Comparison of ENCODE assay signal across 13 cellular contexts in the genomic region with DNA sequence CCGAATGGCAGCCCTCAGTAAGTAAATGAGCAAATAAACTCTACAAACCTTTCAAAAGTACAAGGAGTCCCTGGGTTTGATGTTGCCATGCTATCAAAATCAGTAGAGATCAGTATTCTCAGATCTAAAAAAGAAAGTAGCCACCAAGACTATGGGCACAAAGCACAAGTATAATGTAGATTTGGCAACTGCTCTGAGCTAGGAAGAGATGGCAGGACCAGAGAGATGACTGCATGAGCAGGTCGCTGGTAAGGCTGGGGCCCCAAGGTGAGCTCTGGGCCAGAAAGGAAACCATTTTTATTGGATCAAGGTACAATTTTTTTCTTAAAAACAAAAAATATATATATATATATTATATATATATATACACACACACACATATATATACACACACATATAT. TPM values are rescaled to one million over a fixed set of nuclear protein-coding genes. Genes with fewer than 3 reads are reported as not detected.
DNase-seq lines count a peak whose midpoint lies in the region; ATAC-seq and TF ChIP-seq lines count a peak whose summit lies in the region.
"Had no signal": no experiment of that assay in that cellular context is flagged by ENCODE, and none has a peak within 500 bp of the region (broad histone marks: within the 10 kb centered on the region; RNA-seq: fewer than 3 reads in every experiment).

No MANE protein-coding gene starts in this region.

- intact Hi-C loops in left cardiac atrium (cut with DNase I) = loop anchor here (5.0 to 10.0 kb wide), 2 partner anchors 148 to 236 kb away; no protein-coding TSS in a partner anchor
- intact Hi-C loops in activated T-helper 1 cell treated with anti-CD3 and anti-CD28 coated beads, Interleukin-12 subunit alpha, Interleukin-12 subunit beta, Interleukin-2, Interleukin-4 antibody, amounts not matched to agents 30 ng/mL and 10 ng/mL and 1 ng/mL, durations not matched to agents 14 hours and 24 hours and 36 hours (cut with micrococcal nuclease) = loop anchor here (2.0 to 5.0 kb wide), 2 partner anchors 232 to 284 kb away; a partner anchor contains a TSS
- intact Hi-C loops in upper lobe of right lung (cut with DNase I) = no loop called here

- peak overlapping the region; percentile 25 for H3K4me3 Mint-ChIP-seq in activated T-helper 1 cell treated with anti-CD3 and anti-CD28 coated beads, Interleukin-12 subunit alpha, Interleukin-12 subunit beta, Interleukin-2, Interleukin-4 antibody, amounts not matched to agents 30 ng/mL and 10 ng/mL and 1 ng/mL, durations not matched to agents 14 hours and 24 hours and 36 hours

- ATAC-seq in left cardiac atrium (no peak), upper lobe of right lung (no peak), HG03108 (IDR thresholded peaks at IDR 0.05; ENCODE audit: unreplicated experiment) (no peak)
- ATAC-seq: HCT116 had no signal

- H3K27me3 ChIP-seq in right atrium auricular region = no peaks in the 10 kb centered on the region
- no peaks in the 10 kb centered on the region for H3K27me3 ChIP-seq in mucosa of rectum (ENCODE audit: control insufficient read depth in 2 of 2, insufficient read depth in 2 of 2, low read length in 2 of 2)
- no peaks in the 10 kb centered on the region for H3K27me3 ChIP-seq in upper lobe of right lung
- H3K27me3 ChIP-seq: SJSA1 had no signal

- no peaks in the 10 kb centered on the region for H3K36me3 Mint-ChIP-seq in activated T-helper 1 cell treated with anti-CD3 and anti-CD28 coated beads, Interleukin-12 subunit alpha, Interleukin-12 subunit beta, Interleukin-2, Interleukin-4 antibody, amounts not matched to agents 30 ng/mL and 10 ng/mL and 1 ng/mL, durations not matched to agents 14 hours and 24 hours and 36 hours (ENCODE audit: low read depth)

- H3K4me1 Mint-ChIP-seq in activated T-helper 1 cell treated with anti-CD3 and anti-CD28 coated beads, Interleukin-12 subunit alpha, Interleukin-12 subunit beta, Interleukin-2, Interleukin-4 antibody, amounts not matched to agents 30 ng/mL and 10 ng/mL and 1 ng/mL, durations not matched to agents 14 hours and 24 hours and 36 hours (ENCODE audit: low read depth) = peaks cover 58% of the 10 kb centered on the region

- no peaks in the 10 kb centered on the region for H3K9me3 Mint-ChIP-seq in activated T-helper 1 cell treated with anti-CD3 and anti-CD28 coated beads, Interleukin-12 subunit alpha, Interleukin-12 subunit beta, Interleukin-2, Interleukin-4 antibody, amounts not matched to agents 30 ng/mL and 10 ng/mL and 1 ng/mL, durations not matched to agents 14 hours and 24 hours and 36 hours

- H3K36me3 ChIP-seq in right atrium auricular region = no peaks in the 10 kb centered on the region
- H3K36me3 ChIP-seq in mucosa of rectum (ENCODE audit: control insufficient read depth in 2 of 2, insufficient read depth in 2 of 2, low read length in 2 of 2) = no peaks in the 10 kb centered on the region
- no peaks in the 10 kb centered on the region for H3K36me3 ChIP-seq in upper lobe of right lung
- H3K36me3 ChIP-seq: SJSA1 had no signal

- no peaks in the 10 kb centered on the region for H3K9me3 ChIP-seq in right atrium auricular region
- no peaks in the 10 kb centered on the region for H3K9me3 ChIP-seq in mucosa of rectum (ENCODE audit: control insufficient read depth in 2 of 2, low read length in 2 of 2)
- no peaks in the 10 kb centered on the region for H3K9me3 ChIP-seq in upper lobe of right lung
- H3K9me3 ChIP-seq: SJSA1 had no signal

- H3K27me3 Mint-ChIP-seq in activated T-helper 1 cell treated with anti-CD3 and anti-CD28 coated beads, Interleukin-12 subunit alpha, Interleukin-12 subunit beta, Interleukin-2, Interleukin-4 antibody, amounts not matched to agents 30 ng/mL and 10 ng/mL and 1 ng/mL, durations not matched to agents 14 hours and 24 hours and 36 hours (ENCODE audit: insufficient read depth) = no peaks in the 10 kb centered on the region

- no peak for DNase-seq in right atrium auricular region (ENCODE audit: low spot score)
- no peak for DNase-seq in left cardiac atrium
- DNase-seq in activated T-helper 1 cell treated with anti-CD3 and anti-CD28 coated beads, Interleukin-12 subunit alpha, Interleukin-12 subunit beta, Interleukin-2, Interleukin-4 antibody, amounts not matched to agents 30 ng/mL and 10 ng/mL and 1 ng/mL, durations not matched to agents 14 hours and 24 hours and 36 hours (ENCODE audit: low spot score) = no peak
- no peak for DNase-seq in upper lobe of right lung
- DNase-seq in NCI-H1417 treated with DMSO at 0.1 percent for 48 hours (lab: John Stamatoyannopoulos, UW) = no peak
- no peak for DNase-seq in anterior cingulate cortex (lab: John Stamatoyannopoulos, UW)
- DNase-seq: kidney glomerular epithelial cell, NCI-H526 had no signal

- H3K4me3 ChIP-seq in right atrium auricular region (no peak overlapping the region), mucosa of rectum (ENCODE audit: low read length in 2 of 2) (no peak overlapping the region), upper lobe of right lung (no peak overlapping the region)
- H3K4me3 ChIP-seq: SJSA1 had no signal

- no peak for TF ChIP-seq CTCF in right atrium auricular region (IDR thresholded peaks at IDR 0.05)
- no peak for TF ChIP-seq CTCF in upper lobe of right lung (IDR thresholded peaks at IDR 0.05)

- H3K4me1 ChIP-seq in right atrium auricular region (peaks cover 0 to 43% of the 10 kb centered on the region in 2 donors), mucosa of rectum (ENCODE audit: control insufficient read depth in 2 of 2, insufficient read depth in 2 of 2, low read length in 2 of 2) (peaks cover 32 to 33% of the 10 kb centered on the region in 2 donors), upper lobe of right lung (peaks cover 58% of the 10 kb centered on the region)

- H3K27ac ChIP-seq in right atrium auricular region = peak overlapping the region; percentile 19 to 53
- peak overlapping the region; percentile 44 to 56 for H3K27ac ChIP-seq in mucosa of rectum (ENCODE audit: low read depth in 2 of 2, low read length in 2 of 2)
- peak overlapping the region; percentile 94 for H3K27ac ChIP-seq in upper lobe of right lung

- peak overlapping the region in 1 of 2 donors; percentile 14 for H3K9ac ChIP-seq in mucosa of rectum (ENCODE audit: low read depth in 1 of 2, low read length in 2 of 2)

- H3K27ac Mint-ChIP-seq in activated T-helper 1 cell treated with anti-CD3 and anti-CD28 coated beads, Interleukin-12 subunit alpha, Interleukin-12 subunit beta, Interleukin-2, Interleukin-4 antibody, amounts not matched to agents 30 ng/mL and 10 ng/mL and 1 ng/mL, durations not matched to agents 14 hours and 24 hours and 36 hours = peak overlapping the region; percentile 67

RNA-seq across cellular contexts. Expression of a gene that starts 3.1 kb away (rescaled TPM):
- total RNA-seq in right atrium auricular region = 10 to 100 TPM in 1 of 2 donors, 1 to 10 TPM in 1; 2.0 to 11.3 TPM
- 1 to 10 TPM; 5.5 to 6.6 TPM for total RNA-seq in left cardiac atrium
- 0.10 and 0.20 TPM in 2 replicates for total RNA-seq in activated T-helper 1 cell treated with anti-CD3 and anti-CD28 coated beads, Interleukin-12 subunit alpha, Interleukin-12 subunit beta, Interleukin-2, Interleukin-4 antibody, amounts not matched to agents 30 ng/mL and 10 ng/mL and 1 ng/mL, durations not matched to agents 14 hours and 24 hours and 36 hours
- 9.3 TPM for total RNA-seq in upper lobe of right lung
- total RNA-seq: glomerular endothelial cell, SJSA1 had no signal

RNA-seq across cellular contexts. Expression of a gene that starts 3.1 kb away (rescaled TPM):
- 1 to 10 TPM in 1 of 2 donors, under 1 TPM in 1; 0.63 to 4.8 TPM for total RNA-seq in right atrium auricular region
- total RNA-seq in left cardiac atrium = 1 to 10 TPM; 2.0 to 4.0 TPM
- total RNA-seq in activated T-helper 1 cell treated with anti-CD3 and anti-CD28 coated beads, Interleukin-12 subunit alpha, Interleukin-12 subunit beta, Interleukin-2, Interleukin-4 antibody, amounts not matched to agents 30 ng/mL and 10 ng/mL and 1 ng/mL, durations not matched to agents 14 hours and 24 hours and 36 hours = not detected in 2 replicates
- total RNA-seq in upper lobe of right lung = 5.1 TPM
- total RNA-seq: glomerular endothelial cell, SJSA1 had no signal

RNA-seq across cellular contexts. Expression of a gene that starts 32.8 kb away (rescaled TPM):
- total RNA-seq in right atrium auricular region = 10 to 100 TPM in 1 of 2 donors, 1 to 10 TPM in 1; 9.6 to 33.6 TPM
- 10 to 100 TPM; 17.2 to 22.5 TPM for total RNA-seq in left cardiac atrium
- 0.70 and 1.3 TPM in 2 replicates for total RNA-seq in activated T-helper 1 cell treated with anti-CD3 and anti-CD28 coated beads, Interleukin-12 subunit alpha, Interleukin-12 subunit beta, Interleukin-2, Interleukin-4 antibody, amounts not matched to agents 30 ng/mL and 10 ng/mL and 1 ng/mL, durations not matched to agents 14 hours and 24 hours and 36 hours
- 79.3 TPM for total RNA-seq in upper lobe of right lung
- total RNA-seq: glomerular endothelial cell, SJSA1 had no signal

RNA-seq across cellular contexts. Expression of a gene that starts 57.3 kb away (rescaled TPM):
- total RNA-seq in right atrium auricular region = 100 to 1,000 TPM; 297 to 429 TPM
- total RNA-seq in left cardiac atrium = 100 to 1,000 TPM; 458 to 551 TPM
- 280 and 282 TPM in 2 replicates for total RNA-seq in activated T-helper 1 cell treated with anti-CD3 and anti-CD28 coated beads, Interleukin-12 subunit alpha, Interleukin-12 subunit beta, Interleukin-2, Interleukin-4 antibody, amounts not matched to agents 30 ng/mL and 10 ng/mL and 1 ng/mL, durations not matched to agents 14 hours and 24 hours and 36 hours
- 132 TPM for total RNA-seq in upper lobe of right lung

RNA-seq across cellular contexts. Expression of a gene that starts 57.5 kb away (rescaled TPM):
- total RNA-seq in right atrium auricular region (10 to 100 TPM; 29.9 to 44.0 TPM), left cardiac atrium (10 to 100 TPM; 22.9 to 31.9 TPM), upper lobe of right lung (20.1 TPM)
- 61.3 and 62.5 TPM in 2 replicates for total RNA-seq in activated T-helper 1 cell treated with anti-CD3 and anti-CD28 coated beads, Interleukin-12 subunit alpha, Interleukin-12 subunit beta, Interleukin-2, Interleukin-4 antibody, amounts not matched to agents 30 ng/mL and 10 ng/mL and 1 ng/mL, durations not matched to agents 14 hours and 24 hours and 36 hours

Comparison
In these comparisons a context has a peak if more than half of its experiments do, and no peak if none do; other contexts are left out.
1. H3K27ac ChIP-seq: peak in every context shown above with its lines; median percentile 94 in upper lobe of right lung; 50 in mucosa of rectum; 36 in right atrium auricular region.